In the genomic region with DNA sequence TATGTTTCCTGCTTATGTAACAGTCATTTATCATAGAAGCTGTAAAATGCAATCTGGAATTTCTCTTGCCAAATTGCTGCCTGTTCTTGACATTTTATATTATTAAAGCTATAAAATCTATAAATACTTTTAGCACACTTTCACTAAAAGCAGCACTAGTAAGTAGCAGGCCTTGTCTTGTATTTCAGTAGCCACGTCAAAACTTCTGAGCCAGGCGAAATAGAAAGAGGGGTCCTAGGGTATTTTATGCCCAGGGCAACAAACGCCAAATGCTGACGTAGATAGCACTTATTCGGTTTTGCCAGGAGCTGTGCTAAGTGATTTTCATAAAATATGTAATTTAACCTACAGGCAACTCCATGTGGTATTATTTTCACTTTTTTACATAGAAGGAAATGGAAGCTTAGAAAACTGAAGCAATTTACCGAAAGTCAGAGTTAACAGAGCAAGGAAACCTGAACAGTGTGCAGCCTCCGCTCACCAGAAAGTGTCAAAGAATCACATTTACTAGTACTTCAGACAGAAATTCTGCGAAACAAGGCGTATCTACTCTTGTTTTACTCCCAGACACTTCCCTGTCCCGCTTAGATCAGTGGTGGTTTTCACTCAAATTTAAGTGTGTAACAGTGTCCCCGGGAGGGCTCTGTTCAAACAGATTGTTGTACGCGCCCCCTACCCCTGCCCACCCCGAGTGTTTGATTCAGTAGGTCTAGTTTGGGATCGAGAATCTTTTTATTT, we compare ENCODE assay signal across 8 cellular contexts. TPM values are rescaled to one million over a fixed set of nuclear protein-coding genes. Genes with fewer than 3 reads are reported as not detected.
DNase-seq lines count a peak whose midpoint lies in the region; ATAC-seq and TF ChIP-seq lines count a peak whose summit lies in the region.

No MANE protein-coding gene starts in this region.

- peaks cover 4% of the 10 kb centered on the region for H3K36me3 Mint-ChIP-seq in progenitor cell of endocrine pancreas (ENCODE audit: insufficient read depth)

- CTCF ChIA-PET in OCI-LY7 (lab: Charles Lee; ENCODE audit: unreplicated experiment) = no interaction called here

- no peak for ATAC-seq in DND-41 (ENCODE audit: insufficient read depth, low read depth)

- H3K4me3 ChIP-seq in DND-41 (ENCODE audit: low read depth in 1 of 2, low read length in 2 of 2) = peak overlapping the region; percentile 65 to 73; a peak in 3 of 4 replicates
- H3K4me3 ChIP-seq in OCI-LY7 (ENCODE audit: low read depth, low read length, poor library complexity, severe bottlenecking) = peak overlapping the region; percentile 75
- H3K4me3 ChIP-seq in dorsolateral prefrontal cortex = peak overlapping the region in 56 of 59 donors; percentile 63 to 95 (median 88)
- no peak overlapping the region for H3K4me3 ChIP-seq in HAP-1

- peaks cover 10% of the 10 kb centered on the region for H3K4me1 Mint-ChIP-seq in progenitor cell of endocrine pancreas (ENCODE audit: low read depth)

- H3K9me2 ChIP-seq in OCI-LY7 (ENCODE audit: insufficient read depth, low read length) = no peaks in the 10 kb centered on the region

- peak overlapping the region; percentile 74 for H2AFZ ChIP-seq in DND-41 (ENCODE audit: low read depth, low read length)
- peak overlapping the region; percentile 63 for H2AFZ ChIP-seq in OCI-LY7 (ENCODE audit: low read length)

- intact Hi-C loops in OCI-LY7 (cut with micrococcal nuclease; ENCODE audit: unreplicated experiment) (loop anchor here (2.0 to 5.0 kb wide), 6 partner anchors 195 to 970 kb away; a partner anchor contains a TSS), dorsolateral prefrontal cortex (cut with DNase I) (loop anchor here (1.0 to 10.0 kb wide), 7 partner anchors 91 to 973 kb away; a partner anchor contains a TSS)

- no peaks in the 10 kb centered on the region for H3K27me3 Mint-ChIP-seq in progenitor cell of endocrine pancreas

- H3K79me2 ChIP-seq in DND-41 (ENCODE audit: insufficient read depth, low read length) = peaks cover 39% of the 10 kb centered on the region
- peaks cover 23% of the 10 kb centered on the region for H3K79me2 ChIP-seq in OCI-LY7 (ENCODE audit: insufficient read depth, low read depth, low read length)

- H3K4me1 ChIP-seq in DND-41 (ENCODE audit: insufficient read depth, low read length) (peaks cover 28% of the 10 kb centered on the region), OCI-LY7 (ENCODE audit: insufficient read depth, low read length, poor library complexity, severe bottlenecking) (peaks cover 14% of the 10 kb centered on the region), HAP-1 (no peaks in the 10 kb centered on the region; the same call in 1 of the 2 replicates)

- H3K9me3 Mint-ChIP-seq in progenitor cell of endocrine pancreas (ENCODE audit: low read depth) = no peaks in the 10 kb centered on the region

- no peaks in the 10 kb centered on the region for H3K27me3 ChIP-seq in DND-41 (ENCODE audit: insufficient read depth, low read length, poor library complexity)
- no peaks in the 10 kb centered on the region for H3K27me3 ChIP-seq in dorsolateral prefrontal cortex
- no peaks in the 10 kb centered on the region for H3K27me3 ChIP-seq in HAP-1 (ENCODE audit: low read depth)

- H3K36me3 ChIP-seq in DND-41 (ENCODE audit: insufficient read depth, low read length) (peaks cover 7% of the 10 kb centered on the region), OCI-LY7 (ENCODE audit: insufficient read depth, low read length) (peaks cover 11% of the 10 kb centered on the region), HAP-1 (replicated peaks) (peaks cover 3% of the 10 kb centered on the region; the same call in 1 of the 2 replicates)

- H4K20me1 ChIP-seq in DND-41 (ENCODE audit: insufficient read depth, low read length) (no peaks in the 10 kb centered on the region), OCI-LY7 (ENCODE audit: insufficient read depth, low read length) (peaks cover 5% of the 10 kb centered on the region; the same call in 1 of the 2 replicates)

- H3K27ac ChIP-seq in DND-41 (ENCODE audit: low read length) (peak overlapping the region; percentile 94), OCI-LY7 (ENCODE audit: low read depth, low read length, poor library complexity, severe bottlenecking) (peak overlapping the region; percentile 86), dorsolateral prefrontal cortex (peak overlapping the region in 25 of 59 donors; percentile 7 to 99 (median 97))

- peak; percentile 11 for DNase-seq in DND-41
- DNase-seq in OCI-LY7 (ENCODE audit: low spot score) = peak; percentile 28
- DNase-seq in dorsolateral prefrontal cortex = no peak
- DNase-seq in progenitor cell of endocrine pancreas (ENCODE audit: low spot score, unreplicated experiment) = no peak
- no peak for DNase-seq in stimulated activated CD8-positive, alpha-beta memory T cell treated with anti-CD3 and anti-CD28 coated beads, Interleukin-4, amount 100 ng/mL, for 48 hours
- no peak for DNase-seq in NCI-H128 (lab: John Stamatoyannopoulos, UW; ENCODE audit: unreplicated experiment)
- DNase-seq in MV-4-11 (lab: John Stamatoyannopoulos, UW) = no peak
- DNase-seq in HAP-1 (ENCODE audit: low spot score in 2 of 2) = no peak

- H3K4me3 Mint-ChIP-seq in progenitor cell of endocrine pancreas (ENCODE audit: low read depth) = peak overlapping the region; percentile 97

- H3K9me3 ChIP-seq in DND-41 (ENCODE audit: insufficient read depth, low read length, severe bottlenecking) (no peaks in the 10 kb centered on the region), OCI-LY7 (ENCODE audit: low read length) (no peaks in the 10 kb centered on the region), HAP-1 (no peaks in the 10 kb centered on the region)

- TF ChIP-seq CTCF in DND-41 (IDR thresholded peaks at IDR 0.05; ENCODE audit: borderline replicate concordance, extremely low read depth, low read length, poor library complexity, severe bottlenecking) (no peak), OCI-LY7 (conservative IDR thresholded peaks at IDR 0.05; ENCODE audit: low read length) (no peak), dorsolateral prefrontal cortex (IDR thresholded peaks at IDR 0.05 in 54 of 56, conservative IDR thresholded peaks at IDR 0.05 in 2 of 56; ENCODE audit: low read depth in 1 of 56, partially characterized antibody in 56 of 56) (no peak), progenitor cell of endocrine pancreas (IDR thresholded peaks at IDR 0.05; ENCODE audit: unreplicated experiment) (no peak)

- peak overlapping the region; percentile 87 for H3K27ac Mint-ChIP-seq in progenitor cell of endocrine pancreas

- BruUV-seq in OCI-LY7 (replicated peaks; lab: Mats Ljungman, UMichigan) = TSS peak; percentile 81

- in situ Hi-C loops in HAP-1 (cut with MboI; ENCODE audit: low sequenced_read_pairs) = no loop called here

- H3K4me2 ChIP-seq in DND-41 (ENCODE audit: insufficient read depth, low read length) (peak overlapping the region; percentile 62), OCI-LY7 (ENCODE audit: low read length) (peak overlapping the region; percentile 76)

- H3K9ac ChIP-seq in DND-41 (ENCODE audit: low read depth, low read length) = peak overlapping the region; percentile 80

- POLR2A ChIA-PET in OCI-LY7 (lab: Charles Lee) = interaction anchor here (0.6 to 2.0 kb wide), 8 partner anchors 10 to 576 kb away, joined by 3 to 6 read pairs (median 4); a partner anchor contains a TSS

RNA-seq across cellular contexts. Expression of a gene that starts 1.1 kb away (rescaled TPM):
- total RNA-seq in OCI-LY7 (2014; rRNA removed; shearing (Covaris generic)) = 14.7 and 15.5 TPM in 2 replicates
- total RNA-seq in OCI-LY7 (2022) (19.7 and 20.3 TPM in 2 replicates), dorsolateral prefrontal cortex (10 to 100 TPM in 103 of 120 experiments, 1 to 10 TPM in 17; 5.5 to 22.0 (median 12.8) TPM), progenitor cell of endocrine pancreas (25.1 and 25.4 TPM in 2 replicates)

Comparison
In these comparisons a context has a peak if more than half of its experiments do, and no peak if none do; other contexts are left out.
1. DNase-seq: peak in DND-41 (single experiment) and OCI-LY7 (single experiment); none in dorsolateral prefrontal cortex (0 of 10), progenitor cell of endocrine pancreas (single experiment), stimulated activated CD8-positive, alpha-beta memory T cell treated with anti-CD3 and anti-CD28 coated beads, Interleukin-4, amount 100 ng/mL, for 48 hours (single experiment), NCI-H128 (single experiment), MV-4-11 (single experiment) and HAP-1 (0 of 2).